20 cellular contexts compared by ENCODE assay signal in genomic region chr20:37552415-37552814, GRCh38. TPM values are rescaled to one million over a fixed set of nuclear protein-coding genes. Genes with fewer than 3 reads are reported as not detected.
DNase-seq lines count a peak whose midpoint lies in the region; ATAC-seq and TF ChIP-seq lines count a peak whose summit lies in the region.
"Had no signal": no experiment of that assay in that cellular context is flagged by ENCODE, and none has a peak within 500 bp of the region (broad histone marks: within the 10 kb centered on the region; RNA-seq: fewer than 3 reads in every experiment).

No MANE protein-coding gene starts in this region.

- no peak overlapping the region for H3K27ac ChIP-seq in RWPE2 (ENCODE audit: poor library complexity, severe bottlenecking)
- H3K27ac ChIP-seq: cardiac muscle cell, neutrophil, stomach, upper lobe of left lung had no signal

- no peak for DNase-seq in activated T-cell treated with anti-CD3 and anti-CD28 coated beads, Interleukin-2, amount 50 U/mL, for 4 hours
- DNase-seq in activated T-cell treated with anti-CD3 and anti-CD28 coated beads, Interleukin-2, amount 50 U/mL, for 48 hours, result no peak
- DNase-seq in RWPE2 (ENCODE audit: low spot score) (no peak), fibroblast of mammary gland (ENCODE audit: low read depth) (peak; percentile 54), Right ventricle myocardium inferior (ENCODE audit: missing footprints) (no peak)
- DNase-seq in activated CD4-positive, alpha-beta memory T cell treated with anti-CD3 and anti-CD28 coated beads for 36 hours, result no peak
- DNase-seq: activated CD4-positive, alpha-beta memory T cell treated with anti-CD3 and anti-CD28 coated beads, Interleukin-2, amount 10 ng/mL, durations not matched to agents 7 days and 5 days; activated naive CD8-positive, alpha-beta T cell treated with anti-CD3 and anti-CD28 coated beads for 36 hours; CD4-positive, alpha-beta T cell; DND-41; NCI-H1105; NCI-H2107; right cardiac atrium; stomach; upper lobe of left lung had no signal

- no peaks in the 10 kb centered on the region for H3K9me3 ChIP-seq in RWPE2 (ENCODE audit: severe bottlenecking)
- H3K9me3 ChIP-seq: neutrophil, stomach, upper lobe of left lung had no signal

- POLR2A ChIA-PET in activated CD4-positive, alpha-beta memory T cell treated with anti-CD3 and anti-CD28 coated beads for 36 hours (lab: Charles Lee), result no interaction called here

- no peak overlapping the region for H3K4me3 ChIP-seq in RWPE2 (ENCODE audit: severe bottlenecking)
- no peak overlapping the region for H3K4me3 ChIP-seq in fibroblast of mammary gland (ENCODE audit: control insufficient read depth, low read depth, low read length)
- H3K4me3 ChIP-seq: cardiac muscle cell, stomach, upper lobe of left lung had no signal

- no peak for TF ChIP-seq CTCF in RWPE2 (IDR thresholded peaks at IDR 0.05; ENCODE audit: poor library complexity, severe bottlenecking)
- no peak for TF ChIP-seq CTCF in fibroblast of mammary gland (conservative IDR thresholded peaks at IDR 0.05; ENCODE audit: control insufficient read depth, insufficient read depth, low read depth, low read length)

- H3K27ac Mint-ChIP-seq in activated CD4-positive, alpha-beta memory T cell treated with anti-CD3 and anti-CD28 coated beads for 36 hours, result no peak overlapping the region
- H3K27ac Mint-ChIP-seq: activated CD4-positive, alpha-beta memory T cell treated with anti-CD3 and anti-CD28 coated beads, Interleukin-2, amount 10 ng/mL, durations not matched to agents 7 days and 5 days; activated naive CD8-positive, alpha-beta T cell treated with anti-CD3 and anti-CD28 coated beads for 36 hours; CD4-positive, alpha-beta T cell had no signal

- no peaks in the 10 kb centered on the region for H3K9me3 Mint-ChIP-seq in activated T-cell treated with anti-CD3 and anti-CD28 coated beads, Interleukin-2, amount 50 U/mL, for 4 hours
- no peaks in the 10 kb centered on the region for H3K9me3 Mint-ChIP-seq in activated CD4-positive, alpha-beta memory T cell treated with anti-CD3 and anti-CD28 coated beads for 36 hours
- H3K9me3 Mint-ChIP-seq: activated CD4-positive, alpha-beta memory T cell treated with anti-CD3 and anti-CD28 coated beads, Interleukin-2, amount 10 ng/mL, durations not matched to agents 7 days and 5 days; activated naive CD8-positive, alpha-beta T cell treated with anti-CD3 and anti-CD28 coated beads for 36 hours; CD4-positive, alpha-beta T cell had no signal

- H3K36me3 Mint-ChIP-seq in activated T-cell treated with anti-CD3 and anti-CD28 coated beads, Interleukin-2, amount 50 U/mL, for 4 hours (ENCODE audit: insufficient read depth), result no peaks in the 10 kb centered on the region
- H3K36me3 Mint-ChIP-seq in activated CD4-positive, alpha-beta memory T cell treated with anti-CD3 and anti-CD28 coated beads for 36 hours, result no peaks in the 10 kb centered on the region
- H3K36me3 Mint-ChIP-seq: activated naive CD8-positive, alpha-beta T cell treated with anti-CD3 and anti-CD28 coated beads for 36 hours had no signal

- no peaks in the 10 kb centered on the region for H3K36me3 ChIP-seq in RWPE2 (ENCODE audit: low read depth)
- H3K36me3 ChIP-seq: cardiac muscle cell, neutrophil, stomach, upper lobe of left lung had no signal

- CTCF ChIA-PET in activated CD4-positive, alpha-beta memory T cell treated with anti-CD3 and anti-CD28 coated beads for 36 hours (lab: Charles Lee), result no interaction called here

- no peaks in the 10 kb centered on the region for H3K27me3 ChIP-seq in RWPE2 (ENCODE audit: insufficient read depth, poor library complexity, severe bottlenecking)
- H3K27me3 ChIP-seq: cardiac muscle cell, upper lobe of left lung had no signal

- no peak overlapping the region for H3K4me3 Mint-ChIP-seq in activated T-cell treated with anti-CD3 and anti-CD28 coated beads, Interleukin-2, amount 50 U/mL, for 4 hours
- H3K4me3 Mint-ChIP-seq in activated CD4-positive, alpha-beta memory T cell treated with anti-CD3 and anti-CD28 coated beads for 36 hours, result no peak overlapping the region
- H3K4me3 Mint-ChIP-seq: activated CD4-positive, alpha-beta memory T cell treated with anti-CD3 and anti-CD28 coated beads, Interleukin-2, amount 10 ng/mL, durations not matched to agents 7 days and 5 days; activated naive CD8-positive, alpha-beta T cell treated with anti-CD3 and anti-CD28 coated beads for 36 hours; CD4-positive, alpha-beta T cell had no signal

- H3K27me3 Mint-ChIP-seq in activated T-cell treated with anti-CD3 and anti-CD28 coated beads, Interleukin-2, amount 50 U/mL, for 4 hours (ENCODE audit: low read depth), result peaks cover 17% of the 10 kb centered on the region
- peaks cover 8% of the 10 kb centered on the region for H3K27me3 Mint-ChIP-seq in activated CD4-positive, alpha-beta memory T cell treated with anti-CD3 and anti-CD28 coated beads for 36 hours

- peaks cover 8% of the 10 kb centered on the region for H3K4me1 Mint-ChIP-seq in activated T-cell treated with anti-CD3 and anti-CD28 coated beads, Interleukin-2, amount 50 U/mL, for 4 hours (ENCODE audit: low read depth)
- H3K4me1 Mint-ChIP-seq in activated CD4-positive, alpha-beta memory T cell treated with anti-CD3 and anti-CD28 coated beads for 36 hours (ENCODE audit: low read depth), result peaks cover 5% of the 10 kb centered on the region
- H3K4me1 Mint-ChIP-seq: activated CD4-positive, alpha-beta memory T cell treated with anti-CD3 and anti-CD28 coated beads, Interleukin-2, amount 10 ng/mL, durations not matched to agents 7 days and 5 days had no signal

- no peaks in the 10 kb centered on the region for H3K4me1 ChIP-seq in RWPE2 (ENCODE audit: insufficient read depth, poor library complexity, severe bottlenecking)
- H3K4me1 ChIP-seq: stomach, upper lobe of left lung had no signal

- intact Hi-C loops in Right ventricle myocardium inferior (cut with DNase I), result no loop called here
- intact Hi-C loops in activated CD4-positive, alpha-beta memory T cell treated with anti-CD3 and anti-CD28 coated beads for 36 hours (cut with micrococcal nuclease), result no loop called here

- peak; percentile 60 to 70 for ATAC-seq in activated T-cell treated with anti-CD3 and anti-CD28 coated beads, Interleukin-2, amount 50 U/mL, for 4 hours
- ATAC-seq in RWPE2 (ENCODE audit: low read depth) (peak; percentile 82), Right ventricle myocardium inferior (no peak), HG03135 (IDR thresholded peaks at IDR 0.05; ENCODE audit: unreplicated experiment) (no peak), HG02981 (IDR thresholded peaks at IDR 0.05; ENCODE audit: unreplicated experiment) (no peak)
- ATAC-seq: Panc1, right cardiac atrium had no signal

RNA-seq across cellular contexts. Expression of gene BLCAP, which starts 24.7 kb away (rescaled TPM):
- total RNA-seq in activated T-cell treated with anti-CD3 and anti-CD28 coated beads, Interleukin-2, amount 50 U/mL, for 4 hours, result 10 to 100 TPM; 31.8 to 37.9 (median 32.1) TPM
- total RNA-seq in Right ventricle myocardium inferior, result 92.1 TPM
- total RNA-seq in activated CD4-positive, alpha-beta memory T cell treated with anti-CD3 and anti-CD28 coated beads for 36 hours, result 10 to 100 TPM; 16.0 to 16.4 TPM

RNA-seq across cellular contexts. Expression of gene NNAT, which starts 31.4 kb away (rescaled TPM):
- total RNA-seq in activated T-cell treated with anti-CD3 and anti-CD28 coated beads, Interleukin-2, amount 50 U/mL, for 4 hours, result under 1 TPM in 1 of 3 donors, not detected in 2; 0.42 TPM
- 0.19 TPM for total RNA-seq in Right ventricle myocardium inferior
- under 1 TPM in 1 of 2 experiments, not detected in 1; 0.48 TPM for total RNA-seq in activated CD4-positive, alpha-beta memory T cell treated with anti-CD3 and anti-CD28 coated beads for 36 hours
- total RNA-seq: activated CD4-positive, alpha-beta memory T cell treated with anti-CD3 and anti-CD28 coated beads, Interleukin-2, amount 10 ng/mL, durations not matched to agents 7 days and 5 days; CD4-positive, alpha-beta T cell had no signal

Comparison
In these comparisons a context has a peak if more than half of its experiments do, and no peak if none do; other contexts are left out.
1. ATAC-seq: peak in activated T-cell treated with anti-CD3 and anti-CD28 coated beads, Interleukin-2, amount 50 U/mL, for 4 hours (2 of 2) and RWPE2 (single experiment); none in Right ventricle myocardium inferior (single experiment), HG03135 (single experiment) and HG02981 (single experiment).